ENCODE assay signal across 23 cellular contexts in genomic region chr10:70135684-70136083, GRCh38. TPM values are rescaled to one million over a fixed set of nuclear protein-coding genes. Genes with fewer than 3 reads are reported as not detected.
DNase-seq lines count a peak whose midpoint lies in the region; ATAC-seq and TF ChIP-seq lines count a peak whose summit lies in the region.
"Had no signal": no experiment of that assay in that cellular context is flagged by ENCODE, and none has a peak within 500 bp of the region (broad histone marks: within the 10 kb centered on the region; RNA-seq: fewer than 3 reads in every experiment).

No MANE protein-coding gene starts in this region.

- H3K36me3 ChIP-seq in gastrocnemius medialis = no peaks in the 10 kb centered on the region

- no peak for TF ChIP-seq POLR2A in gastrocnemius medialis (IDR thresholded peaks at IDR 0.05)

- peaks cover 34 to 35% of the 10 kb centered on the region in 2 donors for H3K4me1 ChIP-seq in gastrocnemius medialis

- H3K9me3 ChIP-seq in gastrocnemius medialis = no peaks in the 10 kb centered on the region
- H3K9me3 ChIP-seq: SJSA1 had no signal

- H3K27ac ChIP-seq in gastrocnemius medialis = peak overlapping the region; percentile 61 to 76 (median 76)
- H3K27ac ChIP-seq: C4-2B, SJSA1 had no signal

- no peak for TF ChIP-seq CTCF in gastrocnemius medialis (IDR thresholded peaks at IDR 0.05 in 4 of 5, conservative IDR thresholded peaks at IDR 0.05 in 1 of 5)

- in situ Hi-C loops in gastrocnemius medialis (cut with MboI; ENCODE audit: low sequenced_read_pairs in 4 of 4) (no loop called here), ACHN (cut with HindIII; ENCODE audit: low pct_ligation_motif_present, low pct_unique_long_range_greater_than_20kb, low sequenced_read_pairs) (no loop called here)

- no peak overlapping the region for H3K4me3 ChIP-seq in gastrocnemius medialis
- H3K4me3 ChIP-seq: SJSA1 had no signal

- H3K27me3 ChIP-seq in gastrocnemius medialis = no peaks in the 10 kb centered on the region
- H3K27me3 ChIP-seq: SJSA1 had no signal

- intact Hi-C loops in gastrocnemius medialis (cut with DNase I; ENCODE audit: low total_unique reads) = loop anchor here (10.0 kb wide), 2 partner anchors 231 to 1729 kb away; no protein-coding TSS in a partner anchor

- peak; percentile 39 for DNase-seq in activated CD8-positive, alpha-beta memory T cell treated with anti-CD3 and anti-CD28 coated beads, Interleukin-2, amount 50 U/mL, for 48 hours
- DNase-seq in activated CD8-positive, alpha-beta memory T cell treated with anti-CD3 and anti-CD28 coated beads, Interleukin-2, amount 50 U/mL, for 4 hours = no peak
- DNase-seq in cerebellum (ENCODE audit: low spot score) (peak; percentile 53), gastrocnemius medialis (peak; percentile 73 to 92), ACHN (no peak), NCI-H345 (lab: John Stamatoyannopoulos, UW) (no peak)
- DNase-seq: Calu3; CD8-positive, alpha-beta memory T cell; DMS153; GOT3; HCEC 1CT; KG1; NCI-H1092; NCI-H1436 treated with DMSO at 0.1 percent for 48 hours; NCI-H1930; NCI-H2227 treated with DMSO at 0.1 percent for 48 hours; NCI-H510A treated with DMSO at 0.1 percent for 48 hours; NCI-H748 treated with DMSO at 0.1 percent for 48 hours; OCI-M1 had no signal

- ATAC-seq in gastrocnemius medialis (peak; percentile 81 to 84), GM18520 (IDR thresholded peaks at IDR 0.05; ENCODE audit: unreplicated experiment) (no peak)
- ATAC-seq: Right ventricle myocardium inferior had no signal

RNA-seq across cellular contexts. Expression of gene AIFM2, which starts 3.1 kb away (rescaled TPM):
- total RNA-seq in cerebellum (1.4 TPM), gastrocnemius medialis (10 to 100 TPM in 2 of 4 donors, 1 to 10 TPM in 2; 6.8 to 11.0 (median 9.8) TPM)

RNA-seq across cellular contexts. Expression of gene TYSND1, which starts 10.8 kb away (rescaled TPM):
- total RNA-seq in cerebellum (8.5 TPM), gastrocnemius medialis (10 to 100 TPM in 1 of 4 donors, 1 to 10 TPM in 3; 2.7 to 10.3 (median 4.7) TPM)

RNA-seq across cellular contexts. Expression of gene SAR1A, which starts 34.6 kb away (rescaled TPM):
- total RNA-seq in cerebellum (98.9 TPM), gastrocnemius medialis (10 to 100 TPM; 53.9 to 64.4 (median 59.5) TPM)

Comparison
In these comparisons a context has a peak if more than half of its experiments do, and no peak if none do; other contexts are left out.
1. DNase-seq: peak in activated CD8-positive, alpha-beta memory T cell treated with anti-CD3 and anti-CD28 coated beads, Interleukin-2, amount 50 U/mL, for 48 hours (single experiment), cerebellum (single experiment) and gastrocnemius medialis (2 of 2); none in activated CD8-positive, alpha-beta memory T cell treated with anti-CD3 and anti-CD28 coated beads, Interleukin-2, amount 50 U/mL, for 4 hours (single experiment), ACHN (single experiment) and NCI-H345 (single experiment).